ENCODE assay signal across 1 cellular context in genomic region chr11:125496465-125496817, GRCh38.
TF ChIP-seq lines count a peak whose summit lies in the region.

No MANE protein-coding gene starts in this region.

TF ChIP-seq in SK-N-SH, 30 proteins besides CTCF, POLR2A, EP300 and RAD21 (continued from another document):
- TF ChIP-seq IRF3 (IDR thresholded peaks at IDR 0.05; ENCODE audit: low read depth, low read length) (no peak), SIN3A (IDR thresholded peaks at IDR 0.05; ENCODE audit: borderline replicate concordance, low read depth, low read length) (no peak), MAX (IDR thresholded peaks at IDR 0.05; ENCODE audit: low read depth) (no peak), TEAD4 (IDR thresholded peaks at IDR 0.05; ENCODE audit: borderline replicate concordance, insufficient read depth) (no peak), FOSL2 (IDR thresholded peaks at IDR 0.05; ENCODE audit: borderline replicate concordance, low read depth) (no peak)
